1 cellular context compared by ENCODE assay signal in the genomic region with DNA sequence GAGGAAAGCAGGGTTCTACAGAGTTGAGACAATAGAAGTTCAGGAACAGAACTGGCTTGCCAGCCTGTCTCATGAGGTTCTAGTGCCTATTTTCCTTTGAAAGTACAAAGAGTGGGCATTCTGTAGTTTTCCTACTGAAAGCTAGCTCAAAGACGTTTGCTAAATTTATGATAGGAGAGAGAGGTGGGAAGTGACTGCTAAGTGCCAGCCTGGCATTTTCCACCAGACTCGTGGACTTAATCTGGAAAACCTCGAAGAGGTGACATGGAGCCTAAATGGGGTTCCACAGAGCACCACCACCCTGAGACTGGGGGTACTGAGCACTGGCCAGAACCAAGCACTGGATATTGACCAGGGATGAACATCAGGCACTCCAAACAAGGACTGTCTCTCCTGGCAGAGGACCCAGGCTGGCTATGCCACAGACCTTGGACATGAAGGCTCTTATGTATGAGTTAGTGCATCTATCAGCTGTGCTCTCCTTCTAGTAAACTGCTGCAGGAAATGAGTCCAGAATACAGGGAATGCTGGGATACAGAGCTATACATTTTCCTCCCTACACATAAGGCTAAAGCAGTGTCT.
TF ChIP-seq lines count a peak whose summit lies in the region.

No MANE protein-coding gene starts in this region.

TF ChIP-seq in WTC11, 78 proteins besides CTCF, POLR2A, EP300 and RAD21 (continued from another document):
- TF ChIP-seq, protein P1, sequence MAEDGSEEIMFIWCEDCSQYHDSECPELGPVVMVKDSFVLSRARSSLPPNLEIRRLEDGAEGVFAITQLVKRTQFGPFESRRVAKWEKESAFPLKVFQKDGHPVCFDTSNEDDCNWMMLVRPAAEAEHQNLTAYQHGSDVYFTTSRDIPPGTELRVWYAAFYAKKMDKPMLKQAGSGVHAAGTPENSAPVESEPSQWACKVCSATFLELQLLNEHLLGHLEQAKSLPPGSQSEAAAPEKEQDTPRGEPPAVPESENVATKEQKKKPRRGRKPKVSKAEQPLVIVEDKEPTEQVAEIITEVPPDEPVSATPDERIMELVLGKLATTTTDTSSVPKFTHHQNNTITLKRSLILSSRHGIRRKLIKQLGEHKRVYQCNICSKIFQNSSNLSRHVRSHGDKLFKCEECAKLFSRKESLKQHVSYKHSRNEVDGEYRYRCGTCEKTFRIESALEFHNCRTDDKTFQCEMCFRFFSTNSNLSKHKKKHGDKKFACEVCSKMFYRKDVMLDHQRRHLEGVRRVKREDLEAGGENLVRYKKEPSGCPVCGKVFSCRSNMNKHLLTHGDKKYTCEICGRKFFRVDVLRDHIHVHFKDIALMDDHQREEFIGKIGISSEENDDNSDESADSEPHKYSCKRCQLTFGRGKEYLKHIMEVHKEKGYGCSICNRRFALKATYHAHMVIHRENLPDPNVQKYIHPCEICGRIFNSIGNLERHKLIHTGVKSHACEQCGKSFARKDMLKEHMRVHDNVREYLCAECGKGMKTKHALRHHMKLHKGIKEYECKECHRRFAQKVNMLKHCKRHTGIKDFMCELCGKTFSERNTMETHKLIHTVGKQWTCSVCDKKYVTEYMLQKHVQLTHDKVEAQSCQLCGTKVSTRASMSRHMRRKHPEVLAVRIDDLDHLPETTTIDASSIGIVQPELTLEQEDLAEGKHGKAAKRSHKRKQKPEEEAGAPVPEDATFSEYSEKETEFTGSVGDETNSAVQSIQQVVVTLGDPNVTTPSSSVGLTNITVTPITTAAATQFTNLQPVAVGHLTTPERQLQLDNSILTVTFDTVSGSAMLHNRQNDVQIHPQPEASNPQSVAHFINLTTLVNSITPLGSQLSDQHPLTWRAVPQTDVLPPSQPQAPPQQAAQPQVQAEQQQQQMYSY (CRISPR knock-in tag; IDR thresholded peaks at IDR 0.05): no peak
- TF ChIP-seq, protein P2, sequence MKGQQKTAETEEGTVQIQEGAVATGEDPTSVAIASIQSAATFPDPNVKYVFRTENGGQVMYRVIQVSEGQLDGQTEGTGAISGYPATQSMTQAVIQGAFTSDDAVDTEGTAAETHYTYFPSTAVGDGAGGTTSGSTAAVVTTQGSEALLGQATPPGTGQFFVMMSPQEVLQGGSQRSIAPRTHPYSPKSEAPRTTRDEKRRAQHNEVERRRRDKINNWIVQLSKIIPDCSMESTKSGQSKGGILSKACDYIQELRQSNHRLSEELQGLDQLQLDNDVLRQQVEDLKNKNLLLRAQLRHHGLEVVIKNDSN (CRISPR knock-in tag; IDR thresholded peaks at IDR 0.05): no peak
- no peak for TF ChIP-seq ZNF423 (CRISPR knock-in tag; IDR thresholded peaks at IDR 0.05)
